In the genomic region with DNA sequence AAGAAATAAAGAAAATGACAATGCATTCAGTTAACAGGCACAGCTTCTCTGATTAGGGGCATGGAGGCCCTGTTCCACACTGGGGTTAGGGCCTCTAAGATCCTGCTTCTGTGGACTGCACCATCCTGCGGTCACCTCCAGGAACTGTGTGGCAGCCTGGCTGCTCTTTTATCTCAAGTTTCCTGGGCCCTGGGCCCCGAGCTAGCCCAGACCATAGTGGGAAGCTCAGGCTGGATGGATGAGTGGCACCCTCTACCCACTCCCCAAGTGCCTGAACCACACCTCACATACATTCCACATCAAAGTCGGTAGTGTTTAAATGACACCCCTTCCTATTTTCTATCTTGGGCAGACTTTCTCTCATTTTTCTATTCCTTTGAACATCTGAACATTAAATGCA, we compare ENCODE assay signal across 23 cellular contexts.
DNase-seq lines count a peak whose midpoint lies in the region; ATAC-seq lines count a peak whose summit lies in the region.
"Had no signal": no experiment of that assay in that cellular context is flagged by ENCODE, and none has a peak within 500 bp of the region (broad histone marks: within the 10 kb centered on the region; RNA-seq: fewer than 3 reads in every experiment).

No MANE protein-coding gene starts in this region.

- H2BK12ac ChIP-seq in trophoblast cell (ENCODE audit: low read length), result peak overlapping the region; percentile 100

- H3K18ac ChIP-seq in trophoblast cell (ENCODE audit: low read length), result peak overlapping the region; percentile 98

- H3K79me1 ChIP-seq in trophoblast cell (ENCODE audit: low read length), result peaks cover 20% of the 10 kb centered on the region

- H3K79me2 ChIP-seq in trophoblast cell (ENCODE audit: control insufficient read depth, insufficient read depth, low read length, poor library complexity), result no peaks in the 10 kb centered on the region

- H2AFZ ChIP-seq in trophoblast cell (ENCODE audit: insufficient read depth, low read length, poor library complexity), result peak overlapping the region; percentile 52

- H3K9ac ChIP-seq in HUES6 (ENCODE audit: low read length) (no peak overlapping the region), trophoblast cell (ENCODE audit: low read length) (no peak overlapping the region)
- H3K9ac ChIP-seq: BLaER1 had no signal

- no peaks in the 10 kb centered on the region for H3K27me3 ChIP-seq in HUES6 (ENCODE audit: control insufficient read depth, insufficient read depth, low read length)
- no peaks in the 10 kb centered on the region for H3K27me3 ChIP-seq in trophoblast cell (ENCODE audit: insufficient read depth, low read length)
- H3K27me3 ChIP-seq: BE2C, BLaER1 had no signal

- peak overlapping the region; percentile 100 for H4K91ac ChIP-seq in trophoblast cell (ENCODE audit: low read depth, low read length)

- H3K36me3 ChIP-seq in HUES6 (ENCODE audit: control insufficient read depth, insufficient read depth, low read length), result no peaks in the 10 kb centered on the region
- H3K36me3 ChIP-seq in trophoblast cell (ENCODE audit: control insufficient read depth in 1 of 2, insufficient read depth in 2 of 2, low read length in 2 of 2), result no peaks in the 10 kb centered on the region
- H3K36me3 ChIP-seq: BE2C, BLaER1 had no signal

- no CpG with 5 or more reads among the region's 3 CpGs for WGBS in trophoblast cell (ENCODE audit: extremely low coverage, insufficient coverage, insufficient read length)

- H3K4me1 ChIP-seq in HUES6 (ENCODE audit: control insufficient read depth, insufficient read depth, low read length) (peaks cover 3% of the 10 kb centered on the region; the same call in 1 of the 2 replicates), trophoblast cell (ENCODE audit: control insufficient read depth in 1 of 2, insufficient read depth in 2 of 2, low read length in 2 of 2) (peaks cover 9% of the 10 kb centered on the region in 2 experiments)
- H3K4me1 ChIP-seq: A549, BE2C, BLaER1 had no signal

- no peak overlapping the region for H3K4me2 ChIP-seq in trophoblast cell (ENCODE audit: low read length)
- H3K4me2 ChIP-seq: A549, BLaER1 had no signal

- peak overlapping the region; percentile 99 for H4K8ac ChIP-seq in trophoblast cell (ENCODE audit: low read depth, low read length)

- H3K23ac ChIP-seq in trophoblast cell (ENCODE audit: low read length), result no peak overlapping the region

- DNase-seq in islet precursor cell (peak; percentile 61), trophoblast cell (no peak), nucleus accumbens (lab: John Stamatoyannopoulos, UW) (no peak)
- DNase-seq: AML-193; BE2C; C1 segment of cervical spinal cord; CD4-positive, alpha-beta memory T cell; CD4-positive, CD25-positive, alpha-beta regulatory T cell; CD8-positive, alpha-beta memory T cell; COR-L47; DMS 273 treated with DMSO at 0.1 percent for 48 hours; DMS153; DMS53; DMS79; DND-41; EL; GDM1 had no signal

- peak overlapping the region; percentile 98 for H3K4ac ChIP-seq in trophoblast cell (ENCODE audit: low read depth, low read length)

- peak overlapping the region; percentile 99 for H2BK120ac ChIP-seq in trophoblast cell (ENCODE audit: insufficient read depth, low read length, poor library complexity)

- H3K27ac ChIP-seq in HUES6 (ENCODE audit: low read depth, low read length) (peak overlapping the region; percentile 57; the same call in 1 of the 2 replicates), trophoblast cell (ENCODE audit: low read depth, low read length) (peak overlapping the region; percentile 99)
- H3K27ac ChIP-seq: 22Rv1, A549, BLaER1 had no signal

- peaks cover 9% of the 10 kb centered on the region for H3K9me3 ChIP-seq in HUES6 (ENCODE audit: control insufficient read depth, insufficient read depth, low read depth, low read length)
- no peaks in the 10 kb centered on the region for H3K9me3 ChIP-seq in trophoblast cell (ENCODE audit: insufficient read depth, low read depth, low read length)
- H3K9me3 ChIP-seq: A549, BE2C had no signal

- ATAC-seq in HG03095 (IDR thresholded peaks at IDR 0.05; ENCODE audit: unreplicated experiment), result no peak
- ATAC-seq: A549, GM12878 had no signal

- peak overlapping the region; percentile 95 for H2AK5ac ChIP-seq in trophoblast cell (ENCODE audit: low read length)

- no peak overlapping the region for H3K4me3 ChIP-seq in HUES6 (ENCODE audit: low read depth, low read length)
- H3K4me3 ChIP-seq in trophoblast cell (ENCODE audit: low read depth, low read length), result no peak overlapping the region
- H3K4me3 ChIP-seq: A549, BLaER1, GM12878 had no signal

- peak overlapping the region; percentile 100 for H2BK5ac ChIP-seq in trophoblast cell (ENCODE audit: low read depth, low read length, poor library complexity)

- H3K14ac ChIP-seq in trophoblast cell (ENCODE audit: low read length), result peak overlapping the region; percentile 98

- H4K12ac ChIP-seq in trophoblast cell (ENCODE audit: low read depth, low read length), result peak overlapping the region; percentile 77
